Comparison of ENCODE assay signal across 19 cellular contexts in genomic region chr2:76316691-76317090, GRCh38.
"Had no signal": no experiment of that assay in that cellular context is flagged by ENCODE, and none has a peak within 500 bp of the region (broad histone marks: within the 10 kb centered on the region; RNA-seq: fewer than 3 reads in every experiment).

No MANE protein-coding gene starts in this region.

- H3K9me3 ChIP-seq: colonic mucosa, esophagus muscularis mucosa, neutrophil, ovary, prostate gland, thoracic aorta, upper lobe of left lung had no signal

- DNase-seq: activated CD4-positive, alpha-beta memory T cell treated with anti-CD3 and anti-CD28 coated beads, Interleukin-2, amount 10 ng/mL, durations not matched to agents 7 days and 5 days; activated CD4-positive, alpha-beta T cell treated with anti-CD3 and anti-CD28 coated beads, Interleukin-2, amount 10 ng/mL, durations not matched to agents 24 days and 14 days; activated effector memory CD4-positive, alpha-beta T cell treated with anti-CD3 and anti-CD28 coated beads, Interleukin-2, amount 50 U/mL, for 16 hours; activated naive CD4-positive, alpha-beta T cell treated with anti-CD3 and anti-CD28 coated beads, Interleukin-2, amount 10 ng/mL, durations not matched to agents 7 days and 5 days; amygdala; colonic mucosa; dorsolateral prefrontal cortex; hypothalamus; left ventricle myocardium superior; mammary epithelial cell; ovary; spleen; stimulated activated CD4-positive, alpha-beta T cell treated with anti-CD3 and anti-CD28 coated beads, Interleukin-4, amount 100 ng/mL, for 1 hour; stimulated activated naive CD4-positive, alpha-beta T cell; upper lobe of left lung had no signal

- H3K4me1 ChIP-seq: colonic mucosa, esophagus muscularis mucosa, prostate gland, spleen, upper lobe of left lung had no signal

- H3K36me3 ChIP-seq: colonic mucosa, esophagus muscularis mucosa, neutrophil, ovary, prostate gland, spleen, thoracic aorta, upper lobe of left lung had no signal

- H3K27ac ChIP-seq: colonic mucosa, dorsolateral prefrontal cortex, esophagus muscularis mucosa, neutrophil, ovary, prostate gland, spleen, thoracic aorta, upper lobe of left lung had no signal

- H3K27me3 ChIP-seq: colonic mucosa, dorsolateral prefrontal cortex, esophagus muscularis mucosa, neutrophil, ovary, spleen, upper lobe of left lung had no signal

- H3K4me3 ChIP-seq: colonic mucosa, dorsolateral prefrontal cortex, esophagus muscularis mucosa, ovary, prostate gland, spleen, thoracic aorta, upper lobe of left lung had no signal
